Comparison of ENCODE assay signal across 19 cellular contexts in genomic region chr10:36493511-36493880, GRCh38.
DNase-seq lines count a peak whose midpoint lies in the region; ATAC-seq and TF ChIP-seq lines count a peak whose summit lies in the region.
"Had no signal": no experiment of that assay in that cellular context is flagged by ENCODE, and none has a peak within 500 bp of the region (broad histone marks: within the 10 kb centered on the region; RNA-seq: fewer than 3 reads in every experiment).

No MANE protein-coding gene starts in this region.

- TF ChIP-seq EP300 in stomach (IDR thresholded peaks at IDR 0.05) = no peak

- H3K9me3 ChIP-seq in thoracic aorta (no peaks in the 10 kb centered on the region), stomach (no peaks in the 10 kb centered on the region)
- H3K9me3 ChIP-seq: colonic mucosa, SJCRH30 had no signal

- H3K36me3 ChIP-seq in thoracic aorta = no peaks in the 10 kb centered on the region
- no peaks in the 10 kb centered on the region for H3K36me3 ChIP-seq in stomach
- H3K36me3 ChIP-seq: colonic mucosa, SJCRH30 had no signal

- DNase-seq in HT1080 (ENCODE audit: low read depth) = peak; percentile 57
- peak; percentile 24 for DNase-seq in amniotic stem cell (lab: John Stamatoyannopoulos, UW)
- peak; percentile 55 for DNase-seq in fibroblast of peridontal ligament (ENCODE audit: extremely low read depth)
- no peak for DNase-seq in thoracic aorta (ENCODE audit: low spot score)
- DNase-seq in effector CD4-positive, alpha-beta T cell = no peak
- DNase-seq in stomach = no peak
- no peak for DNase-seq in coronary artery (ENCODE audit: low spot score)
- DNase-seq in head of caudate nucleus = no peak
- DNase-seq: activated naive CD8-positive, alpha-beta T cell treated with anti-CD3 and anti-CD28 coated beads, Interleukin-2, amount 50 U/mL, for 24 hours; CD4-positive, CD25-positive, alpha-beta regulatory T cell; colonic mucosa; DMS79 treated with DMSO at 0.1 percent for 48 hours; islet precursor cell; MM.1S; NCI-H187 treated with DMSO at 0.1 percent for 48 hours; SJCRH30; stimulated activated naive CD4-positive, alpha-beta T cell; T1000 had no signal

- TF ChIP-seq CTCF in thoracic aorta (IDR thresholded peaks at IDR 0.05) = no peak
- TF ChIP-seq CTCF in stomach (IDR thresholded peaks at IDR 0.05) = no peak
- no peak for TF ChIP-seq CTCF in coronary artery (IDR thresholded peaks at IDR 0.05)

- no peak overlapping the region for H3K4me3 ChIP-seq in thoracic aorta
- no peak overlapping the region for H3K4me3 ChIP-seq in stomach
- H3K4me3 ChIP-seq in coronary artery = no peak overlapping the region
- H3K4me3 ChIP-seq: colonic mucosa, SJCRH30 had no signal

- peaks cover 31 to 83% of the 10 kb centered on the region in 2 donors for H3K4me1 ChIP-seq in thoracic aorta (ENCODE audit: control insufficient read depth in 1 of 2, low read depth in 2 of 2)
- H3K4me1 ChIP-seq in stomach = no peaks in the 10 kb centered on the region
- H3K4me1 ChIP-seq: colonic mucosa had no signal

- no peak for ATAC-seq in thoracic aorta (ENCODE audit: insufficient number of reproducible peaks, low FRiP score, low read depth)
- ATAC-seq: activated CD4-positive, CD25-positive, alpha-beta regulatory T cell treated with anti-CD3 and anti-CD28 coated beads, Interleukin-2, amount 50 U/mL, for 24 hours; activated naive CD8-positive, alpha-beta T cell treated with anti-CD3 and anti-CD28 coated beads, Interleukin-2, amount 50 U/mL, for 24 hours had no signal

- 74 to 88% (median 88%) methylated on average over 1 of the region's 1 CpG for WGBS in stomach, 5 donors

- intact Hi-C loops in stomach (cut with DNase I; ENCODE audit: low total_unique reads) = no loop called here
- intact Hi-C loops in head of caudate nucleus (cut with DNase I) = no loop called here

- H3K27ac ChIP-seq in thoracic aorta (peak overlapping the region; percentile 24 to 80), stomach (no peak overlapping the region), coronary artery (peak overlapping the region in 1 of 2 donors; percentile 59)
- H3K27ac ChIP-seq: colonic mucosa, SJCRH30 had no signal

- H3K27me3 ChIP-seq in thoracic aorta (replicated peaks; ENCODE audit: insufficient read depth) = no peaks in the 10 kb centered on the region
- no peaks in the 10 kb centered on the region for H3K27me3 ChIP-seq in stomach
- H3K27me3 ChIP-seq: colonic mucosa, SJCRH30 had no signal

- no peak for TF ChIP-seq POLR2A in stomach (IDR thresholded peaks at IDR 0.05)

Comparison
In these comparisons a context has a peak if more than half of its experiments do, and no peak if none do; other contexts are left out.
1. DNase-seq: peak in HT1080 (single experiment), amniotic stem cell (single experiment) and fibroblast of peridontal ligament (single experiment); none in thoracic aorta (single experiment), effector CD4-positive, alpha-beta T cell (single experiment), stomach (single experiment), coronary artery (single experiment) and head of caudate nucleus (0 of 42).
2. H3K27ac ChIP-seq: peak in thoracic aorta (2 of 2); none in stomach (0 of 5).